In the genomic region with DNA sequence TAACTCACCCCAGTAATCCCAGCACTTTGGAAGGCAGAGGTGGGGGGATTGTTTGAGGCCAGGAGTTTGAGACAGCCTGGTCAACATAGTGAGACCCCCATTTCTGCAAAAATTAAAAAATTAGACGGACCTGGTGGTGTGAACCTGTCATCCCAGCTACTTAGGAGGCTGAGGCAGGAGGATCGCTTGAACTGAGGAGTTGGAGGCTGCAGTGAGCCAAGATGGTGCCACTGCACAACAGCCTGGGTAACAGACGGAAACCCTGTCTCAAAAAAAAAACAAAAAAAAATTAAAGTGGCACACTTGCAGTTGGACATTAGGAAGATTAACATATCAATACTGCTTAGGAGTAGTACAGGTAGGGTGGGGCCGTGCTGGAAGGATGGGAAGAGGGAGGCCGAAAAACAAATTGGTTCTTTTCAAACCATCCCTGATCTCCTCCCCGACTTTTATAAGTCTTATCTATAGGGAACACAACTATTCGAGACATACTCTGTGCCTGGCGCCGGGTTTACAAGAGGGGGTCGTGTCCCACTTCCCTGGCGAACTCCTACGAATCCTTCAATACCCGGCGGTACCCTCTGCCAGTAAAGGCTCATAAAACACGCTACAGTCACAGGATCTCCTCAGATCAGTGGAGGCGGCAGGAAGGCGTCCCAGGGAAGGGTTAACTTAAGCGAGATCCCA, we compare ENCODE assay signal across 8 cellular contexts. TPM values are rescaled to one million over a fixed set of nuclear protein-coding genes. Genes with fewer than 3 reads are reported as not detected.
DNase-seq lines count a peak whose midpoint lies in the region; ATAC-seq lines count a peak whose summit lies in the region.

No MANE protein-coding gene starts in this region.

- H3K27ac ChIP-seq in stomach smooth muscle (ENCODE audit: low read length), result peak overlapping the region; percentile 82

- peak overlapping the region; percentile 98 for H3K4me3 Mint-ChIP-seq in activated T-helper 1 cell treated with anti-CD3 and anti-CD28 coated beads, Interleukin-12 subunit alpha, Interleukin-12 subunit beta, Interleukin-2, Interleukin-4 antibody, amounts not matched to agents 30 ng/mL and 10 ng/mL and 1 ng/mL, durations not matched to agents 14 hours and 24 hours and 36 hours

- H3K27me3 ChIP-seq in iPS-15b (ENCODE audit: control insufficient read depth, insufficient read depth, low read length) (no peaks in the 10 kb centered on the region), stomach smooth muscle (ENCODE audit: control insufficient read depth in 1 of 2, insufficient read depth in 2 of 2, low read length in 2 of 2) (no peaks in the 10 kb centered on the region)

- H3K27ac Mint-ChIP-seq in activated T-helper 1 cell treated with anti-CD3 and anti-CD28 coated beads, Interleukin-12 subunit alpha, Interleukin-12 subunit beta, Interleukin-2, Interleukin-4 antibody, amounts not matched to agents 30 ng/mL and 10 ng/mL and 1 ng/mL, durations not matched to agents 14 hours and 24 hours and 36 hours, result peak overlapping the region; percentile 97

- peaks cover 7% of the 10 kb centered on the region for H3K36me3 Mint-ChIP-seq in activated T-helper 1 cell treated with anti-CD3 and anti-CD28 coated beads, Interleukin-12 subunit alpha, Interleukin-12 subunit beta, Interleukin-2, Interleukin-4 antibody, amounts not matched to agents 30 ng/mL and 10 ng/mL and 1 ng/mL, durations not matched to agents 14 hours and 24 hours and 36 hours (ENCODE audit: low read depth)

- ATAC-seq in GM18907 (IDR thresholded peaks at IDR 0.05; ENCODE audit: unreplicated experiment) (no peak), GM18519 (IDR thresholded peaks at IDR 0.05; ENCODE audit: low FRiP score, unreplicated experiment) (no peak)

- intact Hi-C loops in activated T-helper 1 cell treated with anti-CD3 and anti-CD28 coated beads, Interleukin-12 subunit alpha, Interleukin-12 subunit beta, Interleukin-2, Interleukin-4 antibody, amounts not matched to agents 30 ng/mL and 10 ng/mL and 1 ng/mL, durations not matched to agents 14 hours and 24 hours and 36 hours (cut with micrococcal nuclease), result loop anchor here (1.0 to 2.0 kb wide), 5 partner anchors 9 to 310 kb away; a partner anchor contains a TSS

- H3K9me3 ChIP-seq in iPS-15b (ENCODE audit: control insufficient read depth, insufficient read depth, low read length) (no peaks in the 10 kb centered on the region), stomach smooth muscle (ENCODE audit: control insufficient read depth in 2 of 2, low read length in 2 of 2) (no peaks in the 10 kb centered on the region)

- H3K4me1 ChIP-seq in iPS-15b (ENCODE audit: control insufficient read depth, insufficient read depth, low read length) (peaks cover 4% of the 10 kb centered on the region), stomach smooth muscle (ENCODE audit: control insufficient read depth, insufficient read depth, low read length) (peaks cover 24% of the 10 kb centered on the region)

- no peaks in the 10 kb centered on the region for H3K27me3 Mint-ChIP-seq in activated T-helper 1 cell treated with anti-CD3 and anti-CD28 coated beads, Interleukin-12 subunit alpha, Interleukin-12 subunit beta, Interleukin-2, Interleukin-4 antibody, amounts not matched to agents 30 ng/mL and 10 ng/mL and 1 ng/mL, durations not matched to agents 14 hours and 24 hours and 36 hours (ENCODE audit: insufficient read depth)

- no peaks in the 10 kb centered on the region for H3K9me3 Mint-ChIP-seq in activated T-helper 1 cell treated with anti-CD3 and anti-CD28 coated beads, Interleukin-12 subunit alpha, Interleukin-12 subunit beta, Interleukin-2, Interleukin-4 antibody, amounts not matched to agents 30 ng/mL and 10 ng/mL and 1 ng/mL, durations not matched to agents 14 hours and 24 hours and 36 hours

- H3K4me1 Mint-ChIP-seq in activated T-helper 1 cell treated with anti-CD3 and anti-CD28 coated beads, Interleukin-12 subunit alpha, Interleukin-12 subunit beta, Interleukin-2, Interleukin-4 antibody, amounts not matched to agents 30 ng/mL and 10 ng/mL and 1 ng/mL, durations not matched to agents 14 hours and 24 hours and 36 hours (ENCODE audit: low read depth), result peaks cover 16% of the 10 kb centered on the region

- peaks cover 5% of the 10 kb centered on the region for H3K36me3 ChIP-seq in iPS-15b (ENCODE audit: control insufficient read depth, insufficient read depth, low read length)
- H3K36me3 ChIP-seq in stomach smooth muscle (ENCODE audit: control insufficient read depth in 2 of 2, insufficient read depth in 2 of 2, low read length in 2 of 2), result peaks cover 4 to 5% of the 10 kb centered on the region in 2 donors

- H3K9ac ChIP-seq in iPS-15b (ENCODE audit: low read depth, low read length), result peak overlapping the region; percentile 93
- peak overlapping the region; percentile 75 to 86 for H3K9ac ChIP-seq in stomach smooth muscle (ENCODE audit: low read length in 2 of 2)

- H3K4me3 ChIP-seq in iPS-15b (ENCODE audit: low read depth, low read length) (peak overlapping the region; percentile 95), stomach smooth muscle (ENCODE audit: low read length in 2 of 2) (peak overlapping the region; percentile 84 to 97)

- DNase-seq in NCI-H526 treated with DMSO at 0.1 percent for 48 hours (lab: John Stamatoyannopoulos, UW) (peak; percentile 68), NCI-H526 (lab: John Stamatoyannopoulos, UW) (no peak), NCI-H2227 (lab: John Stamatoyannopoulos, UW; ENCODE audit: unreplicated experiment) (no peak)
- no peak for DNase-seq in activated T-helper 1 cell treated with anti-CD3 and anti-CD28 coated beads, Interleukin-12 subunit alpha, Interleukin-12 subunit beta, Interleukin-2, Interleukin-4 antibody, amounts not matched to agents 30 ng/mL and 10 ng/mL and 1 ng/mL, durations not matched to agents 14 hours and 24 hours and 36 hours (ENCODE audit: low spot score)

RNA-seq across cellular contexts. Expression of a gene that starts 0.6 kb away (rescaled TPM):
- 72.9 and 79.2 TPM in 2 replicates for total RNA-seq in activated T-helper 1 cell treated with anti-CD3 and anti-CD28 coated beads, Interleukin-12 subunit alpha, Interleukin-12 subunit beta, Interleukin-2, Interleukin-4 antibody, amounts not matched to agents 30 ng/mL and 10 ng/mL and 1 ng/mL, durations not matched to agents 14 hours and 24 hours and 36 hours

RNA-seq across cellular contexts. Expression of a gene that starts 0.9 kb away (rescaled TPM):
- total RNA-seq in activated T-helper 1 cell treated with anti-CD3 and anti-CD28 coated beads, Interleukin-12 subunit alpha, Interleukin-12 subunit beta, Interleukin-2, Interleukin-4 antibody, amounts not matched to agents 30 ng/mL and 10 ng/mL and 1 ng/mL, durations not matched to agents 14 hours and 24 hours and 36 hours, result 19.6 and 21.7 TPM in 2 replicates

RNA-seq across cellular contexts. Expression of a gene that starts 8.2 kb away (rescaled TPM):
- 4.1 and 5.5 TPM in 2 replicates for total RNA-seq in activated T-helper 1 cell treated with anti-CD3 and anti-CD28 coated beads, Interleukin-12 subunit alpha, Interleukin-12 subunit beta, Interleukin-2, Interleukin-4 antibody, amounts not matched to agents 30 ng/mL and 10 ng/mL and 1 ng/mL, durations not matched to agents 14 hours and 24 hours and 36 hours

RNA-seq across cellular contexts. Expression of a gene that starts 17.1 kb away (rescaled TPM):
- total RNA-seq in activated T-helper 1 cell treated with anti-CD3 and anti-CD28 coated beads, Interleukin-12 subunit alpha, Interleukin-12 subunit beta, Interleukin-2, Interleukin-4 antibody, amounts not matched to agents 30 ng/mL and 10 ng/mL and 1 ng/mL, durations not matched to agents 14 hours and 24 hours and 36 hours, result 12.3 and 15.9 TPM in 2 replicates

RNA-seq across cellular contexts. Expression of a gene that starts 17.3 kb away (rescaled TPM):
- total RNA-seq in activated T-helper 1 cell treated with anti-CD3 and anti-CD28 coated beads, Interleukin-12 subunit alpha, Interleukin-12 subunit beta, Interleukin-2, Interleukin-4 antibody, amounts not matched to agents 30 ng/mL and 10 ng/mL and 1 ng/mL, durations not matched to agents 14 hours and 24 hours and 36 hours, result 447 and 452 TPM in 2 replicates
